In the genomic region with DNA sequence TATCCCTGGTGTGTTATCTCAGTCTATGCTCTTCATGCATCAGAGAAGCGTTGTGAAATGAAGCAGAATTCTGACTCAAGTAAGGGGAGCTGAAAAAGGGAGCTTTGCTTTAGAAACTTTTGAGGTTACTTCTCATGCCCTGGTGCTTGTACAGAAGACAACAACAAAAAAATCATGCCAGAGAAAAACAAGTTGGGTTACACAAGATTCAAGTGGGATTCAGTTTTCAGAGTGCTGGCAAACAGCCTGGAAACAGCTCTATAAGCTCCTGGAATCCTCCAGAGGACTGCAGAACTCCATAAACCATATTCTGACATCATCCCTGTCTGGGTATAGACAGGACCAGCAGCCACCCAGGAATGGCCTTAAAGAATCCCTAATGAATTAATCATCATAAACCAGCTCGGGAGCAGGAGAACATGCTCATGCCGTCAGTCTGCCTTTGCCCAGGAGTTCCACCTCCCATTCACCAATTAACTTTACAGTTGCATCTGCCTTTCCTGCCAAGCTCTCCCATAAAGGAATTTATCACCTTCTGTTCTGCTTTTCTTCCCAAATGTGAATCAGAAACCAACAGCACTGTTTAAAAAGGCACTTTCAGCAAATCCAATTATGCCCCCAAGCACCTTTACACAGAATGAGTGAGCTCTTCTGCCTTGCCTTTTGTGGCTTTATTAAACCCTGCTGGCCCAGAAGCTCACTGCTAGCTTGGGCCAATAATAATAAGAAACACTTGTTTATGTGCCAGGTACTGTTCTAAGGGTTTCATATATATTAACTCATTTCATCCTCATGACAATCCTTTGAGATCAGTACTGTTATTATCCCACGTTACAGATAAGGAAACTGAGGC, we compare ENCODE assay signal across 11 cellular contexts. TPM values are rescaled to one million over a fixed set of nuclear protein-coding genes. Genes with fewer than 3 reads are reported as not detected.
DNase-seq lines count a peak whose midpoint lies in the region; ATAC-seq and TF ChIP-seq lines count a peak whose summit lies in the region.
"Had no signal": no experiment of that assay in that cellular context is flagged by ENCODE, and none has a peak within 500 bp of the region (broad histone marks: within the 10 kb centered on the region; RNA-seq: fewer than 3 reads in every experiment).

No MANE protein-coding gene starts in this region.

- peaks cover 28% of the 10 kb centered on the region for H3K27me3 Mint-ChIP-seq in stimulated activated naive CD8-positive, alpha-beta T cell treated with anti-CD3 and anti-CD28 coated beads, Interleukin-15, amount 100 ng/mL, for 72 hours
- H3K27me3 Mint-ChIP-seq: activated naive CD4-positive, alpha-beta T cell treated with anti-CD3 and anti-CD28 coated beads, Interleukin-2, amount 50 U/mL, for 24 hours had no signal

- intact Hi-C loops in PC-9 (cut with micrococcal nuclease; ENCODE audit: unreplicated experiment), result loop anchor here (1.0 kb wide), 1 partner anchor 18 kb away; no protein-coding TSS in a partner anchor

- H2AFZ ChIP-seq in PC-9, result 0 out of 2 replicates have a peak overlapping the region, but pooled peaks have one; percentile 1

- BruUV-seq in PC-9 (replicated peaks; lab: Mats Ljungman, UMichigan), result no TSS peak

- H3K9me3 Mint-ChIP-seq in stimulated activated naive CD8-positive, alpha-beta T cell treated with anti-CD3 and anti-CD28 coated beads, Interleukin-15, amount 100 ng/mL, for 72 hours, result peaks cover 5 to 11% of the 10 kb centered on the region in 2 donors

- no peak for TF ChIP-seq EP300 in upper lobe of left lung (IDR thresholded peaks at IDR 0.05)

- H3K36me3 ChIP-seq in PC-9 (ENCODE audit: low read depth) (no peaks in the 10 kb centered on the region), upper lobe of left lung (no peaks in the 10 kb centered on the region)
- H3K36me3 ChIP-seq: left ventricle myocardium inferior had no signal

- H3K27ac Mint-ChIP-seq in stimulated activated naive CD8-positive, alpha-beta T cell treated with anti-CD3 and anti-CD28 coated beads, Interleukin-15, amount 100 ng/mL, for 72 hours, result no peak overlapping the region
- H3K27ac Mint-ChIP-seq: activated naive CD4-positive, alpha-beta T cell treated with anti-CD3 and anti-CD28 coated beads, Interleukin-2, amount 50 U/mL, for 24 hours had no signal

- TF ChIP-seq POLR2A in upper lobe of left lung (IDR thresholded peaks at IDR 0.05), result no peak

- ATAC-seq in upper lobe of left lung (ENCODE audit: low FRiP score in 2 of 2), result peak; percentile 32 to 52
- no peak for ATAC-seq in stimulated activated naive CD8-positive, alpha-beta T cell treated with anti-CD3 and anti-CD28 coated beads, Interleukin-15, amount 100 ng/mL, for 72 hours

- no peaks in the 10 kb centered on the region for H4K20me1 ChIP-seq in PC-9 (ENCODE audit: insufficient read depth)

- no peaks in the 10 kb centered on the region for H3K9me3 ChIP-seq in PC-9 (ENCODE audit: insufficient read depth, low read depth)
- H3K9me3 ChIP-seq in upper lobe of left lung, result no peaks in the 10 kb centered on the region
- H3K9me3 ChIP-seq: left ventricle myocardium inferior had no signal

- no peak overlapping the region for H3K4me3 Mint-ChIP-seq in stimulated activated naive CD8-positive, alpha-beta T cell treated with anti-CD3 and anti-CD28 coated beads, Interleukin-15, amount 100 ng/mL, for 72 hours
- H3K4me3 Mint-ChIP-seq: activated naive CD4-positive, alpha-beta T cell treated with anti-CD3 and anti-CD28 coated beads, Interleukin-2, amount 50 U/mL, for 24 hours had no signal

- TF ChIP-seq CTCF in PC-9 (conservative IDR thresholded peaks at IDR 0.05) (no peak), fibroblast of pulmonary artery (IDR thresholded peaks at IDR 0.05; ENCODE audit: low read length, missing control alignments) (no peak), upper lobe of left lung (IDR thresholded peaks at IDR 0.05) (no peak)

- H3K27me3 ChIP-seq in PC-9 (ENCODE audit: insufficient read depth, low read depth) (no peaks in the 10 kb centered on the region), upper lobe of left lung (no peaks in the 10 kb centered on the region)

- H3K4me2 ChIP-seq in PC-9, result peak overlapping the region; percentile 41; the same call in 1 of the 2 replicates

- H3K4me1 Mint-ChIP-seq in stimulated activated naive CD8-positive, alpha-beta T cell treated with anti-CD3 and anti-CD28 coated beads, Interleukin-15, amount 100 ng/mL, for 72 hours, result peaks cover 11% of the 10 kb centered on the region

- 64 to 67% methylated on average over 4 of the region's 4 CpGs for WGBS in upper lobe of left lung, 2 donors

- DNase-seq in NCI-H510A treated with DMSO at 0.1 percent for 48 hours (lab: John Stamatoyannopoulos, UW) (peak; percentile 17), NCI-H510A (lab: John Stamatoyannopoulos, UW) (no peak), PC-9 (peak; percentile 44 to 76), fibroblast of pulmonary artery (ENCODE audit: low read depth) (peak; percentile 97), upper lobe of left lung (no peak), COLO829 (ENCODE audit: low spot score) (no peak), NCI-H187 treated with DMSO at 0.1 percent for 48 hours (lab: John Stamatoyannopoulos, UW) (no peak)
- DNase-seq in stimulated activated naive CD8-positive, alpha-beta T cell treated with anti-CD3 and anti-CD28 coated beads, Interleukin-15, amount 100 ng/mL, for 72 hours, result no peak
- DNase-seq: AML-193 had no signal

- no peaks in the 10 kb centered on the region for H3K79me2 ChIP-seq in PC-9 (ENCODE audit: low read depth)

- H3K4me1 ChIP-seq in PC-9 (replicated peaks; ENCODE audit: insufficient read depth) (peaks cover 16% of the 10 kb centered on the region; the same call in 1 of the 2 replicates), upper lobe of left lung (peaks cover 3 to 14% (median 10%) of the 10 kb centered on the region in 4 donors)

- H3K9me2 ChIP-seq in PC-9 (ENCODE audit: insufficient read depth), result no peaks in the 10 kb centered on the region

- H3K4me3 ChIP-seq in PC-9, result no peak overlapping the region
- no peak overlapping the region for H3K4me3 ChIP-seq in fibroblast of pulmonary artery (replicated peaks; ENCODE audit: low read depth, low read length)
- no peak overlapping the region for H3K4me3 ChIP-seq in upper lobe of left lung

- H3K27ac ChIP-seq in PC-9, result no peak overlapping the region
- H3K27ac ChIP-seq in upper lobe of left lung, result no peak overlapping the region
- H3K27ac ChIP-seq: left ventricle myocardium inferior had no signal

- peaks cover 10% of the 10 kb centered on the region; the same call in 1 of the 2 replicates for H3F3A ChIP-seq in PC-9 (ENCODE audit: insufficient read depth, low read depth)

- POLR2A ChIA-PET in PC-9 (lab: Charles Lee; ENCODE audit: unreplicated experiment), result interaction anchor here (0.6 to 0.8 kb wide), 2 partner anchors 55 to 189 kb away, joined by 5 to 12 read pairs; partner anchors contain the start of genes FBXW7 and TIGD4

- CTCF ChIA-PET in PC-9 (lab: Charles Lee), result no interaction called here

RNA-seq across cellular contexts. Expression of gene FBXW7, which starts 54.5 kb away (rescaled TPM):
- total RNA-seq in PC-9 (2021) (28.0 and 30.2 TPM in 2 replicates), upper lobe of left lung (100 to 1,000 TPM in 1 of 6 donors, 10 to 100 TPM in 5; 36.5 to 116 (median 52.5) TPM)

Comparison
In these comparisons a context has a peak if more than half of its experiments do, and no peak if none do; other contexts are left out.
1. DNase-seq: peak in NCI-H510A treated with DMSO at 0.1 percent for 48 hours (single experiment), PC-9 (2 of 2) and fibroblast of pulmonary artery (single experiment); none in NCI-H510A (single experiment), upper lobe of left lung (0 of 2), COLO829 (single experiment), NCI-H187 treated with DMSO at 0.1 percent for 48 hours (single experiment) and stimulated activated naive CD8-positive, alpha-beta T cell treated with anti-CD3 and anti-CD28 coated beads, Interleukin-15, amount 100 ng/mL, for 72 hours (0 of 2).